ENCODE assay signal across 1 cellular context in the genomic region with DNA sequence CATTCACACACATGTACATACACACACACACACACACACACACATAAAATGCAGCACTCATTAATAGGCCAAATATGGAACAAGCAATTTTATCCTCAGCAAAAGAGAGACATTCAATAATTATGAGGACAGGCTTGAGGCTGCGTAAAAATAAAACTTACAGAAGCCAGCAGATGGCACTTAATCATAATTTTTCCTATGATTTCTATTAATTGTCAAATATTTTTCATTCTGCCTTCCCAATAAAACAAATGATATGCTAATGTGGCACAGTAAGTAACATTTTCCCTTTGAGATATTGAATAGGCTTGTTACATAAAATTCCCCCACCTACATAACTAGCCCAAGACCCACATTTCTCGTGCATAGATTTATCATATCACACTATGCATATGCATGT.
TF ChIP-seq lines count a peak whose summit lies in the region.

No MANE protein-coding gene starts in this region.

TF ChIP-seq in Ishikawa, 13 proteins besides CTCF, POLR2A, EP300 and RAD21 (continued from another document):
- TF ChIP-seq REST (IDR thresholded peaks at IDR 0.05; ENCODE audit: low read depth) (no peak), NFIC (IDR thresholded peaks at IDR 0.05) (no peak), YY1 (IDR thresholded peaks at IDR 0.05; ENCODE audit: low read depth) (no peak), CEBPB (IDR thresholded peaks at IDR 0.05) (no peak), EGR1 (IDR thresholded peaks at IDR 0.05) (no peak), ZBTB7A (IDR thresholded peaks at IDR 0.05; ENCODE audit: low read depth) (no peak), FOXM1 (IDR thresholded peaks at IDR 0.05; ENCODE audit: borderline replicate concordance, low read depth) (no peak)
- TF ChIP-seq, protein P1, sequence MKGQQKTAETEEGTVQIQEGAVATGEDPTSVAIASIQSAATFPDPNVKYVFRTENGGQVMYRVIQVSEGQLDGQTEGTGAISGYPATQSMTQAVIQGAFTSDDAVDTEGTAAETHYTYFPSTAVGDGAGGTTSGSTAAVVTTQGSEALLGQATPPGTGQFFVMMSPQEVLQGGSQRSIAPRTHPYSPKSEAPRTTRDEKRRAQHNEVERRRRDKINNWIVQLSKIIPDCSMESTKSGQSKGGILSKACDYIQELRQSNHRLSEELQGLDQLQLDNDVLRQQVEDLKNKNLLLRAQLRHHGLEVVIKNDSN (IDR thresholded peaks at IDR 0.05) = no peak
- TF ChIP-seq, protein P2, sequence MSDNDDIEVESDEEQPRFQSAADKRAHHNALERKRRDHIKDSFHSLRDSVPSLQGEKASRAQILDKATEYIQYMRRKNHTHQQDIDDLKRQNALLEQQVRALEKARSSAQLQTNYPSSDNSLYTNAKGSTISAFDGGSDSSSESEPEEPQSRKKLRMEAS (IDR thresholded peaks at IDR 0.05) = no peak
